ENCODE assay signal across 8 cellular contexts in genomic region chr20:32893878-32894483, GRCh38. TPM values are rescaled to one million over a fixed set of nuclear protein-coding genes. Genes with fewer than 3 reads are reported as not detected.
DNase-seq lines count a peak whose midpoint lies in the region; ATAC-seq and TF ChIP-seq lines count a peak whose summit lies in the region.

No MANE protein-coding gene starts in this region.

- no peak overlapping the region for H3K27ac ChIP-seq in RWPE1

- TF ChIP-seq CTCF in RWPE1 (conservative IDR thresholded peaks at IDR 0.05; ENCODE audit: low read depth) = 0 out of 2 replicates have a peak, but pooled peaks have one; percentile 16

- intact Hi-C loops in left cardiac atrium (cut with DNase I) = loop anchor here in 1 of 2 donors (5.0 kb wide), 1 partner anchor 102 kb away; no protein-coding TSS in a partner anchor

- DNase-seq in AG08396 (ENCODE audit: low spot score) (peak; percentile 50), GM03348 (ENCODE audit: low spot score) (peak; percentile 29), RWPE1 (ENCODE audit: low spot score) (no peak), left cardiac atrium (no peak), NCI-H510A treated with DMSO at 0.1 percent for 48 hours (lab: John Stamatoyannopoulos, UW) (no peak), SW 1271 (lab: John Stamatoyannopoulos, UW) (no peak)

- POLR2A ChIA-PET in RWPE1 (lab: Yijun Ruan, JAX; ENCODE audit: low non-redundant PET) = no interaction called here

- ATAC-seq in left cardiac atrium (peak; percentile 39 to 50), HG02623 (IDR thresholded peaks at IDR 0.05; ENCODE audit: unreplicated experiment) (no peak), HG03095 (IDR thresholded peaks at IDR 0.05; ENCODE audit: unreplicated experiment) (no peak)

- CTCF ChIA-PET in RWPE1 (lab: Yijun Ruan, JAX) = interaction anchor here (0.6 to 1.0 kb wide), 3 partner anchors 9 to 130 kb away, joined by 3 to 4 read pairs (median 4); no protein-coding TSS in a partner anchor

RNA-seq across cellular contexts. Expression of gene EFCAB8, which starts 35.3 kb away (rescaled TPM):
- total RNA-seq in left cardiac atrium = under 1 TPM in 1 of 2 donors, not detected in 1; 0.18 TPM

Comparison
In these comparisons a context has a peak if more than half of its experiments do, and no peak if none do; other contexts are left out.
1. DNase-seq: peak in AG08396 (single experiment) and GM03348 (single experiment); none in RWPE1 (single experiment), left cardiac atrium (single experiment), NCI-H510A treated with DMSO at 0.1 percent for 48 hours (single experiment) and SW 1271 (0 of 2).
2. ATAC-seq: peak in left cardiac atrium (2 of 2); none in HG02623 (single experiment) and HG03095 (single experiment).